Comparison of ENCODE assay signal across 14 cellular contexts in genomic region chr13:22108283-22108897, GRCh38.
DNase-seq lines count a peak whose midpoint lies in the region; ATAC-seq and TF ChIP-seq lines count a peak whose summit lies in the region.
"Had no signal": no experiment of that assay in that cellular context is flagged by ENCODE, and none has a peak within 500 bp of the region (broad histone marks: within the 10 kb centered on the region; RNA-seq: fewer than 3 reads in every experiment).

No MANE protein-coding gene starts in this region.

- ATAC-seq in Right ventricle myocardium superior (ENCODE audit: poor library complexity) (peak; percentile 46), Right ventricle myocardium inferior (no peak), gastroesophageal sphincter (peak; percentile 81), thoracic aorta (ENCODE audit: insufficient number of reproducible peaks, low FRiP score, low read depth) (peak; percentile 36), HG03175 (IDR thresholded peaks at IDR 0.05; ENCODE audit: unreplicated experiment) (no peak), body of pancreas (no peak), HG03520 (IDR thresholded peaks at IDR 0.05; ENCODE audit: unreplicated experiment) (no peak)
- ATAC-seq in activated T-helper 17 cell treated with anti-CD3 and anti-CD28 coated beads, Interleukin-2, amount 50 U/mL, for 72 hours (replicated peaks), result peak; percentile 47
- ATAC-seq: K562 had no signal

- H3K4me3 Mint-ChIP-seq in activated T-helper 17 cell treated with anti-CD3 and anti-CD28 coated beads, Interleukin-2, amount 50 U/mL, for 72 hours, result peak overlapping the region; percentile 36

- H3K27me3 ChIP-seq in gastroesophageal sphincter, result no peaks in the 10 kb centered on the region
- H3K27me3 ChIP-seq in thoracic aorta (replicated peaks; ENCODE audit: insufficient read depth), result no peaks in the 10 kb centered on the region
- no peaks in the 10 kb centered on the region for H3K27me3 ChIP-seq in body of pancreas
- H3K27me3 ChIP-seq: SJSA1 had no signal

- H3K4me3 ChIP-seq in gastroesophageal sphincter (no peak overlapping the region), thoracic aorta (no peak overlapping the region), body of pancreas (no peak overlapping the region)
- H3K4me3 ChIP-seq: K562, SJSA1 had no signal

- DNase-seq in Right ventricle myocardium superior (no peak), Right ventricle myocardium inferior (ENCODE audit: missing footprints) (no peak), thoracic aorta (ENCODE audit: low spot score) (no peak), body of pancreas (no peak)
- DNase-seq: AML-193, mammary epithelial cell, NCI-H1105 treated with DMSO at 0.1 percent for 48 hours, WERI-Rb-1 had no signal

- 34 to 54% methylated on average over 3 of the region's 3 CpGs for WGBS in gastroesophageal sphincter (ENCODE audit: low coverage in 1 of 2), 2 donors
- WGBS in body of pancreas, 2 donors, result 34 to 43% methylated on average over 3 of the region's 3 CpGs

- H3K9me3 ChIP-seq in gastroesophageal sphincter, result no peaks in the 10 kb centered on the region
- H3K9me3 ChIP-seq in thoracic aorta, result no peaks in the 10 kb centered on the region
- no peaks in the 10 kb centered on the region for H3K9me3 ChIP-seq in body of pancreas
- H3K9me3 ChIP-seq: SJSA1 had no signal

- H3K4me1 Mint-ChIP-seq in activated T-helper 17 cell treated with anti-CD3 and anti-CD28 coated beads, Interleukin-2, amount 50 U/mL, for 72 hours, result peaks cover 41% of the 10 kb centered on the region

- H3K36me3 ChIP-seq in gastroesophageal sphincter (no peaks in the 10 kb centered on the region), thoracic aorta (no peaks in the 10 kb centered on the region), body of pancreas (replicated peaks in 1 of 2; ENCODE audit: insufficient read depth in 1 of 2, low read depth in 2 of 2) (no peaks in the 10 kb centered on the region)
- H3K36me3 ChIP-seq: SJSA1, WERI-Rb-1 had no signal

- TF ChIP-seq CTCF in gastroesophageal sphincter (IDR thresholded peaks at IDR 0.05) (no peak), thoracic aorta (IDR thresholded peaks at IDR 0.05) (no peak), body of pancreas (IDR thresholded peaks at IDR 0.05) (no peak)

- no peak for TF ChIP-seq EP300 in gastroesophageal sphincter (IDR thresholded peaks at IDR 0.05)

- H3K4me1 ChIP-seq in gastroesophageal sphincter (no peaks in the 10 kb centered on the region), thoracic aorta (ENCODE audit: control insufficient read depth in 1 of 2, low read depth in 2 of 2) (peaks cover 34 to 52% of the 10 kb centered on the region in 2 donors), body of pancreas (peaks cover 51% of the 10 kb centered on the region)

- H3K27ac ChIP-seq in gastroesophageal sphincter (no peak overlapping the region), thoracic aorta (peak overlapping the region; percentile 73 to 75), body of pancreas (peak overlapping the region in 2 of 4 donors; percentile 53 to 65)
- H3K27ac ChIP-seq: SJSA1, WERI-Rb-1 had no signal

- no peak for TF ChIP-seq POLR2A in gastroesophageal sphincter (IDR thresholded peaks at IDR 0.05)
- TF ChIP-seq POLR2A in body of pancreas (IDR thresholded peaks at IDR 0.05), result no peak

- H3K27ac Mint-ChIP-seq in activated T-helper 17 cell treated with anti-CD3 and anti-CD28 coated beads, Interleukin-2, amount 50 U/mL, for 72 hours, result no peak overlapping the region

- H3K9me3 Mint-ChIP-seq in activated T-helper 17 cell treated with anti-CD3 and anti-CD28 coated beads, Interleukin-2, amount 50 U/mL, for 72 hours, result no peaks in the 10 kb centered on the region

- intact Hi-C loops in Right ventricle myocardium superior (cut with DNase I), result no loop called here
- intact Hi-C loops in Right ventricle myocardium inferior (cut with DNase I), result no loop called here
- intact Hi-C loops in body of pancreas (cut with DNase I), result no loop called here

- H3K27me3 Mint-ChIP-seq in activated T-helper 17 cell treated with anti-CD3 and anti-CD28 coated beads, Interleukin-2, amount 50 U/mL, for 72 hours, result no peaks in the 10 kb centered on the region

- H3K36me3 Mint-ChIP-seq in activated T-helper 17 cell treated with anti-CD3 and anti-CD28 coated beads, Interleukin-2, amount 50 U/mL, for 72 hours (ENCODE audit: low read depth), result no peaks in the 10 kb centered on the region

Comparison
In these comparisons a context has a peak if more than half of its experiments do, and no peak if none do; other contexts are left out.
1. ATAC-seq: peak in Right ventricle myocardium superior (single experiment), activated T-helper 17 cell treated with anti-CD3 and anti-CD28 coated beads, Interleukin-2, amount 50 U/mL, for 72 hours (single experiment), gastroesophageal sphincter (single experiment) and thoracic aorta (single experiment); none in Right ventricle myocardium inferior (single experiment), HG03175 (single experiment), body of pancreas (single experiment) and HG03520 (single experiment).
2. H3K27ac ChIP-seq: peak in thoracic aorta (2 of 2); none in gastroesophageal sphincter (0 of 4).